1 cellular context compared by ENCODE assay signal in genomic region chr3:194941360-194941955, GRCh38.
TF ChIP-seq lines count a peak whose summit lies in the region.

No MANE protein-coding gene starts in this region.

TF ChIP-seq in H1, 55 proteins besides CTCF, POLR2A, EP300 and RAD21:
- TF ChIP-seq ASH2L (IDR thresholded peaks at IDR 0.05; ENCODE audit: low read length) (no peak), POU5F1 (IDR thresholded peaks at IDR 0.05; ENCODE audit: low read depth, low read length) (no peak), SUZ12 (IDR thresholded peaks at IDR 0.05; ENCODE audit: low read length) (no peak), SIRT6 (IDR thresholded peaks at IDR 0.05; ENCODE audit: low read length) (no peak), ZNF274 (IDR thresholded peaks at IDR 0.05; ENCODE audit: borderline replicate concordance, extremely low read depth, low read length) (no peak), FOSL1 (IDR thresholded peaks at IDR 0.05; ENCODE audit: insufficient read depth, low read depth, low read length) (no peak), EGR1 (IDR thresholded peaks at IDR 0.05; ENCODE audit: borderline replicate concordance, low read depth, low read length) (no peak), RFX5 (IDR thresholded peaks at IDR 0.05; ENCODE audit: borderline replicate concordance, low read depth, low read length) (no peak), TAF1 (IDR thresholded peaks at IDR 0.05; ENCODE audit: low read depth, low read length) (no peak)
TF ChIP-seq in H1: peak in this region for 0.
